20 cellular contexts compared by ENCODE assay signal in the genomic region with DNA sequence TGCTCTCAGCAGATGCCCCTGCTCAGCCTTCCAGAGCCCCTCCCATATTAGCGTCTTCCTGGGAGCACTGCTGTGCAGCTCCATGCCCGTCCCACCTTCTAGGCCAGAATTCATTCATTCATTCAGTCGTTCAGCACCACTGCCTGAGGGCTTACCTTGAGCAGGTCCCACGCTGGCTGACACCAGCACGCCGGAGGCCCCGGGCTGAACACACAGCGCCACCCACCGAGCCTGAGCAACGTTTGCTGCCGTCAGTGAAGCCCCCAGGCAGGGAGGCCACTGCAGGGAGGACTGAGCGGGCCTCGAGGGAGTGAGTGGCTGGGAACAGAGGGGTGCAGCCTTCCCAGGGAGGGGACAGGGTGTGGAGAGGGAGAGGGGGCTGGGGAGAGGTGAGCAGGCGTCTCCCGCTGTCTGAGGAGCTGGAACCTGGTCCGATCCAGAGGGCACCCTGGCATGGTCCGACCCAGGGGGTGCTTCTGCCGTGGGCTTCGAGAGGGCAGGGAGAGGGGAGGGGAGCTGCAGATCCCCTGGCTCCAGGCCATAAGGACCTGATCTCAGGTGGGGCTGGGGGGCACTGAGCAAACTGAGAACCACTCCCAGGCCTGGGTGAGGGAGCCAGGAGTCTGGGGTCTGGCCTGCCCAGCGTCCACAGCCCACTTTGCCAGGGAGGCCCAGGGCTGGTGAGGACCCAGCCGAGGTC.
DNase-seq lines count a peak whose midpoint lies in the region; ATAC-seq, FAIRE-seq and TF ChIP-seq lines count a peak whose summit lies in the region.
"Had no signal": no experiment of that assay in that cellular context is flagged by ENCODE, and none has a peak within 500 bp of the region (broad histone marks: within the 10 kb centered on the region; RNA-seq: fewer than 3 reads in every experiment).

No MANE protein-coding gene starts in this region.

- peak overlapping the region; percentile 76; the same call in 1 of the 2 replicates for H2AFZ ChIP-seq in K562 (ENCODE audit: low read depth, low read length)
- H2AFZ ChIP-seq in neuronal stem cell (ENCODE audit: low read length) = peak overlapping the region; percentile 69

- H3K4me1 ChIP-seq in K562 (replicated peaks in 1 of 2; ENCODE audit: control insufficient read depth in 2 of 2, insufficient read depth in 2 of 2, low read length in 2 of 2) (peaks cover 10 to 17% of the 10 kb centered on the region in 2 experiments), neuronal stem cell (ENCODE audit: control insufficient read depth in 2 of 2, insufficient read depth in 1 of 2, low read depth in 1 of 2, low read length in 2 of 2) (peaks cover 17 to 20% of the 10 kb centered on the region in 2 donors), uterus (no peaks in the 10 kb centered on the region), testis (no peaks in the 10 kb centered on the region)

- no peak overlapping the region for H2BK15ac ChIP-seq in neuronal stem cell (ENCODE audit: low read length)

- H3K9me3 Mint-ChIP-seq in activated CD4-positive, alpha-beta T cell treated with anti-CD3 and anti-CD28 coated beads, Interleukin-2, amount 10 ng/mL, durations not matched to agents 7 days and 5 days = peaks cover 7% of the 10 kb centered on the region

- TF ChIP-seq POLR2A in K562 (conservative IDR thresholded peaks at IDR 0.05) (no peak), uterus (IDR thresholded peaks at IDR 0.05) (no peak), testis (IDR thresholded peaks at IDR 0.05) (no peak)

- H3K9me3 ChIP-seq in K562 (replicated peaks; ENCODE audit: control insufficient read depth, insufficient read depth, low read depth, low read length) (peaks cover 4% of the 10 kb centered on the region; the same call in 1 of the 2 replicates), neuronal stem cell (replicated peaks in 1 of 2; ENCODE audit: control insufficient read depth in 2 of 2, insufficient read depth in 1 of 2, low read depth in 1 of 2, low read length in 2 of 2) (peaks cover 0 to 9% of the 10 kb centered on the region in 2 donors), uterus (peaks cover 0 to 8% of the 10 kb centered on the region in 2 donors), testis (no peaks in the 10 kb centered on the region)

- no peak overlapping the region for H3K4me3 Mint-ChIP-seq in activated CD4-positive, alpha-beta T cell treated with anti-CD3 and anti-CD28 coated beads, Interleukin-2, amount 10 ng/mL, durations not matched to agents 7 days and 5 days

- H3K36me3 Mint-ChIP-seq in activated CD4-positive, alpha-beta T cell treated with anti-CD3 and anti-CD28 coated beads, Interleukin-2, amount 10 ng/mL, durations not matched to agents 7 days and 5 days (ENCODE audit: low read depth) = peaks cover 5% of the 10 kb centered on the region

- H4K8ac ChIP-seq in neuronal stem cell (ENCODE audit: low read depth, low read length) = no peak overlapping the region

- intact Hi-C loops in K562 (cut with micrococcal nuclease) (no loop called here), uterus (cut with DNase I; ENCODE audit: low total_unique reads) (no loop called here), testis (cut with DNase I; ENCODE audit: low total_unique reads) (no loop called here)

- no peak for TF ChIP-seq RAD21 in K562 (CRISPR knock-in tag; conservative IDR thresholded peaks at IDR 0.05 in 1 of 2, IDR thresholded peaks at IDR 0.05 in 1 of 2)

- 33% methylated on average over 16 of the region's 21 CpGs for WGBS in K562 (ENCODE audit: insufficient coverage, low coverage, missing lambda C conversion rate)
- WGBS in neuronal stem cell (ENCODE audit: extremely low coverage in 2 of 2, insufficient read length in 2 of 2, insufficient replicate concordance in 1 of 2), 2 donors = no CpG with 5 or more reads among the region's 21 CpGs
- 78 to 90% methylated on average over 13 to 21 of the region's 21 CpGs for WGBS in testis, 2 donors

- peak overlapping the region; percentile 20 for H2AK5ac ChIP-seq in neuronal stem cell (ENCODE audit: low read depth, low read length)

- in situ Hi-C loops in K562 (cut with MboI) = no loop called here

- BruUV-seq in K562 (replicated peaks; lab: Mats Ljungman, UMichigan) = no TSS peak

- no peak overlapping the region for H4K91ac ChIP-seq in neuronal stem cell (ENCODE audit: low read depth, low read length, poor library complexity)

- H2BK5ac ChIP-seq in neuronal stem cell (ENCODE audit: low read length) = no peak overlapping the region

- peak overlapping the region; percentile 43 for H3K14ac ChIP-seq in neuronal stem cell (ENCODE audit: low read length)

- peak overlapping the region; percentile 44 for H3K18ac ChIP-seq in neuronal stem cell (ENCODE audit: low read length)

- no peak overlapping the region for H2BK12ac ChIP-seq in neuronal stem cell (ENCODE audit: low read length)

- peak overlapping the region; percentile 61 for H3K23ac ChIP-seq in neuronal stem cell (ENCODE audit: low read depth, low read length, poor library complexity)

- H4K20me1 ChIP-seq in K562 (replicated peaks; ENCODE audit: control insufficient read depth, insufficient read depth, low read length) = no peaks in the 10 kb centered on the region; the same call in 1 of the 2 replicates

- H3K27ac ChIP-seq in K562 (ENCODE audit: extremely low read depth, low read depth, low read length) (no peak overlapping the region), neuronal stem cell (replicated peaks; ENCODE audit: low read length) (no peak overlapping the region), uterus (no peak overlapping the region), testis (no peak overlapping the region)
- H3K27ac ChIP-seq: brain microvascular endothelial cell, C4-2B had no signal

- no peak overlapping the region for H3K4ac ChIP-seq in neuronal stem cell (ENCODE audit: low read length)

- TF ChIP-seq CTCF in K562 (IDR thresholded peaks at IDR 0.05 in 2 of 3, conservative IDR thresholded peaks at IDR 0.05 in 1 of 3; ENCODE audit: insufficient read depth in 2 of 3, low read depth in 1 of 3, low read length in 3 of 3) (peak in 2 of 3 experiments; percentile 17 to 26; a peak in 2 of 6 replicates), uterus (IDR thresholded peaks at IDR 0.05) (no peak), testis (IDR thresholded peaks at IDR 0.05) (no peak)

- H3K79me1 ChIP-seq in neuronal stem cell (ENCODE audit: low read depth, low read length) = no peaks in the 10 kb centered on the region

- POLR2A ChIA-PET in activated CD4-positive, alpha-beta T cell treated with anti-CD3 and anti-CD28 coated beads, Interleukin-2, amount 10 ng/mL, durations not matched to agents 7 days and 5 days (lab: Charles Lee) = no interaction called here
- POLR2A ChIA-PET in K562 (lab: Yijun Ruan, JAX) = interaction anchor here (0.6 kb wide), 2 partner anchors 71 to 381 kb away, joined by 3 to 4 read pairs; no protein-coding TSS in a partner anchor

- no peaks in the 10 kb centered on the region for H3K9me1 ChIP-seq in K562 (ENCODE audit: control insufficient read depth, insufficient read depth, low read length)

- H3K27me3 Mint-ChIP-seq in activated CD4-positive, alpha-beta T cell treated with anti-CD3 and anti-CD28 coated beads, Interleukin-2, amount 10 ng/mL, durations not matched to agents 7 days and 5 days = peaks cover 4% of the 10 kb centered on the region

- H2BK120ac ChIP-seq in neuronal stem cell (ENCODE audit: low read depth, low read length) = no peak overlapping the region

- peaks cover 34% of the 10 kb centered on the region for H3K4me1 Mint-ChIP-seq in activated CD4-positive, alpha-beta T cell treated with anti-CD3 and anti-CD28 coated beads, Interleukin-2, amount 10 ng/mL, durations not matched to agents 7 days and 5 days

- ATAC-seq in K562 = peak; percentile 49; the same call in 2 of the 3 replicates

- H3K36me3 ChIP-seq in K562 (ENCODE audit: control insufficient read depth, insufficient read depth, low read length) = no peaks in the 10 kb centered on the region
- H3K36me3 ChIP-seq in neuronal stem cell (replicated peaks in 1 of 2; ENCODE audit: control insufficient read depth in 2 of 2, insufficient read depth in 2 of 2, low read length in 2 of 2) = no peaks in the 10 kb centered on the region
- H3K36me3 ChIP-seq in uterus = no peaks in the 10 kb centered on the region
- H3K36me3 ChIP-seq in testis (ENCODE audit: low read depth, missing control alignments) = no peaks in the 10 kb centered on the region
- H3K36me3 ChIP-seq: brain microvascular endothelial cell had no signal

- CTCF ChIA-PET in activated CD4-positive, alpha-beta T cell treated with anti-CD3 and anti-CD28 coated beads, Interleukin-2, amount 10 ng/mL, durations not matched to agents 7 days and 5 days (lab: Charles Lee) = no interaction called here
- CTCF ChIA-PET in K562 (lab: Yijun Ruan, JAX; ENCODE audit: low intra/inter-chr PET ratio) = no interaction called here

- H3K4me2 ChIP-seq in K562 (ENCODE audit: insufficient read depth, low read length) (no peak overlapping the region), neuronal stem cell (ENCODE audit: insufficient read depth, low read length, poor library complexity, severe bottlenecking) (no peak overlapping the region)

- no peak for FAIRE-seq in K562 (lab: Jason Lieb, UNC)
- FAIRE-seq: colon, endometrium had no signal

- H3K27ac Mint-ChIP-seq in activated CD4-positive, alpha-beta T cell treated with anti-CD3 and anti-CD28 coated beads, Interleukin-2, amount 10 ng/mL, durations not matched to agents 7 days and 5 days = peak overlapping the region; percentile 98

- H3K4me3 ChIP-seq in K562 (no peak overlapping the region), neuronal stem cell (ENCODE audit: low read length in 2 of 2) (no peak overlapping the region), uterus (no peak overlapping the region), testis (no peak overlapping the region)

- H3K9ac ChIP-seq in K562 (ENCODE audit: insufficient read depth in 1 of 2, low read depth in 2 of 2, low read length in 2 of 2) (no peak overlapping the region; a peak in 1 of 4 replicates), neuronal stem cell (ENCODE audit: low read depth, low read length, poor library complexity) (peak overlapping the region; percentile 73)

- H3K27me3 ChIP-seq in K562 (ENCODE audit: control insufficient read depth in 2 of 2, insufficient read depth in 2 of 2, low read length in 2 of 2) (peaks cover 47 to 79% of the 10 kb centered on the region in 2 experiments), neuronal stem cell (ENCODE audit: control insufficient read depth in 3 of 3, insufficient read depth in 3 of 3, low read depth in 1 of 3, low read length in 3 of 3) (peaks cover 0 to 48% (median 0%) of the 10 kb centered on the region in 3 experiments), uterus (no peaks in the 10 kb centered on the region), testis (no peaks in the 10 kb centered on the region)
- H3K27me3 ChIP-seq: brain microvascular endothelial cell had no signal

- no peak for TF ChIP-seq EP300 in K562 (IDR thresholded peaks at IDR 0.05; ENCODE audit: low read length)

- DNase-seq in activated CD4-positive, alpha-beta T cell treated with anti-CD3 and anti-CD28 coated beads, Interleukin-2, amount 10 ng/mL, durations not matched to agents 7 days and 5 days = no peak
- DNase-seq in activated CD4-positive, alpha-beta T cell treated with anti-CD3 and anti-CD28 coated beads for 4 hours = no peak
- DNase-seq in HuH-7 (ENCODE audit: low spot score) = peak; percentile 56
- DNase-seq in K562 (ENCODE audit: extremely low read depth in 1 of 4, low spot score in 3 of 4) = no peak
- DNase-seq in neuronal stem cell (ENCODE audit: low spot score) = no peak
- no peak for DNase-seq in medulla oblongata (ENCODE audit: extremely low spot score)
- no peak for DNase-seq in uterus
- DNase-seq in testis = no peak
- DNase-seq: brain microvascular endothelial cell, GF-D8, left ventricle myocardium superior, MM.1S, NCI-H1694, NCI-H82, nucleus accumbens, SIG-M5, substantia nigra had no signal

- no peaks in the 10 kb centered on the region for H3K79me2 ChIP-seq in K562 (ENCODE audit: control insufficient read depth, insufficient read depth, low read length)

Comparison
In these comparisons a context has a peak if more than half of its experiments do, and no peak if none do; other contexts are left out.
1. CTCF ChIP-seq: peak in K562 (2 of 3); none in uterus (0 of 4) and testis (0 of 3).